In the genomic region with DNA sequence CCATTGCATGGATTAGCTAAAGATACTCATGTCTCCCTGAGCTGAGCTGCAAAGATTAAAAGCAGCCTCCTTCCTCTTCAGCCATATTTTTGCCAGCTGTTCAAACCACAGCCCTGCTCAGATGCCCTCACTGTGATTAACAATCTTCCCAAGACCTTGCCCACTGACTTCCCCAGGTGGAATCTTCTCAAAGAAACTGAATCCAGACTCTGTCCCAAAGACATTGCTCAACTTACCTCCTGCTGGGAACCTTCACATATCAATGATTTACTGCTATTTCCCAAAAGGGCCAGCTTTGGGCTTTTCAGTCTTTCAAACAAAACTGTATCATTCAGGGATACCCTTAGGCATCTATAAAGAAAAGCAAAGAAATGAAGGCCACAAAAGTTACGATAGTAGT, we compare ENCODE assay signal across 13 cellular contexts. TPM values are rescaled to one million over a fixed set of nuclear protein-coding genes. Genes with fewer than 3 reads are reported as not detected.
"Had no signal": no experiment of that assay in that cellular context is flagged by ENCODE, and none has a peak within 500 bp of the region (broad histone marks: within the 10 kb centered on the region; RNA-seq: fewer than 3 reads in every experiment).

No MANE protein-coding gene starts in this region.

- H3K36me3 ChIP-seq: right atrium auricular region, thyroid gland, vagina had no signal

- H3K27ac Mint-ChIP-seq: activated CD4-positive, alpha-beta memory T cell treated with anti-CD3 and anti-CD28 coated beads for 36 hours; mesothelial cell of epicardium; T-helper 17 cell had no signal

- H3K9me3 ChIP-seq: ascending aorta, esophagus squamous epithelium, heart left ventricle, right atrium auricular region, thyroid gland, vagina had no signal

- H3K4me3 ChIP-seq: ascending aorta, dorsolateral prefrontal cortex, esophagus squamous epithelium, heart left ventricle, right atrium auricular region, smooth muscle cell, thyroid gland, vagina had no signal

- ATAC-seq: activated T-cell treated with anti-CD3 and anti-CD28 coated beads, Interleukin-2, amount 50 U/mL, for 4 hours; heart left ventricle; T-helper 17 cell had no signal

- DNase-seq: activated CD4-positive, alpha-beta memory T cell treated with anti-CD3 and anti-CD28 coated beads for 36 hours; activated gamma-delta T cell treated with Interleukin-2 at 50 U/mL for 16 hours; activated T-cell treated with anti-CD3 and anti-CD28 coated beads, Interleukin-2, amount 50 U/mL, for 4 hours; dorsolateral prefrontal cortex; esophagus squamous epithelium; heart left ventricle; T-helper 17 cell; thyroid gland had no signal

- H3K27me3 Mint-ChIP-seq: activated CD4-positive, alpha-beta memory T cell treated with anti-CD3 and anti-CD28 coated beads for 36 hours; T-helper 17 cell had no signal

- H3K27ac ChIP-seq: ascending aorta, dorsolateral prefrontal cortex, esophagus squamous epithelium, right atrium auricular region, thyroid gland, vagina had no signal

- H3K9me3 Mint-ChIP-seq: activated CD4-positive, alpha-beta memory T cell treated with anti-CD3 and anti-CD28 coated beads for 36 hours; activated T-cell treated with anti-CD3 and anti-CD28 coated beads, Interleukin-2, amount 50 U/mL, for 4 hours; mesothelial cell of epicardium had no signal

- H3K4me3 Mint-ChIP-seq: activated CD4-positive, alpha-beta memory T cell treated with anti-CD3 and anti-CD28 coated beads for 36 hours; activated T-cell treated with anti-CD3 and anti-CD28 coated beads, Interleukin-2, amount 50 U/mL, for 4 hours; mesothelial cell of epicardium; T-helper 17 cell had no signal

RNA-seq across cellular contexts. Expression of gene C17orf67, which starts 9.2 kb away (rescaled TPM):
- total RNA-seq: smooth muscle cell had no signal
